8 cellular contexts compared by ENCODE assay signal in genomic region chr5:141431286-141431685, GRCh38.
A peak's percentile ranks its signal among the peaks of the same experiment; 100 is the strongest.
DNase-seq lines count a peak whose midpoint lies in the region; ATAC-seq and TF ChIP-seq lines count a peak whose summit lies in the region.

No MANE protein-coding gene starts in this region.

- H3K4me3 Mint-ChIP-seq in activated naive CD8-positive, alpha-beta T cell: peak overlapping the region; percentile 82

- H3K4me2 ChIP-seq in BLaER1: peak overlapping the region; percentile 86

- H3K4me1 ChIP-seq in BLaER1: no peaks in the 10 kb centered on the region
- no peaks in the 10 kb centered on the region for H3K4me1 ChIP-seq in mucosa of rectum (ENCODE audit: control insufficient read depth in 2 of 2, insufficient read depth in 2 of 2, low read length in 2 of 2)

- DNase-seq in GM20000 (ENCODE audit: low spot score): peak; percentile 62
- no peak for DNase-seq in NCI-H2196 treated with DMSO at 0.1 percent for 48 hours (lab: John Stamatoyannopoulos, UW; ENCODE audit: unreplicated experiment)
- no peak for DNase-seq in cerebellar nuclear complex (lab: John Stamatoyannopoulos, UW)
- no peak for DNase-seq in NCI-H446 treated with DMSO at 0.1 percent for 48 hours (lab: John Stamatoyannopoulos, UW)

- H3K27ac Mint-ChIP-seq in activated naive CD8-positive, alpha-beta T cell: no peak overlapping the region

- TF ChIP-seq CTCF in GM20000 (IDR thresholded peaks at IDR 0.05; ENCODE audit: extremely low read depth, missing control alignments): no peak

- H3K27ac ChIP-seq in BLaER1 (peak overlapping the region; percentile 53), mucosa of rectum (ENCODE audit: low read depth in 2 of 2, low read length in 2 of 2) (no peak overlapping the region)

- H3K36me3 ChIP-seq in BLaER1 (peaks cover 14% of the 10 kb centered on the region), mucosa of rectum (ENCODE audit: control insufficient read depth in 2 of 2, insufficient read depth in 2 of 2, low read length in 2 of 2) (no peaks in the 10 kb centered on the region)

- ATAC-seq in HG03095 (IDR thresholded peaks at IDR 0.05; ENCODE audit: unreplicated experiment): no peak

- H3K4me1 Mint-ChIP-seq in activated naive CD8-positive, alpha-beta T cell (ENCODE audit: low read depth): peaks cover 10% of the 10 kb centered on the region

- no peaks in the 10 kb centered on the region for H3K27me3 ChIP-seq in BLaER1
- no peaks in the 10 kb centered on the region for H3K27me3 ChIP-seq in mucosa of rectum (ENCODE audit: control insufficient read depth in 2 of 2, insufficient read depth in 2 of 2, low read length in 2 of 2)

- peaks cover 4% of the 10 kb centered on the region for H3K9me3 Mint-ChIP-seq in activated naive CD8-positive, alpha-beta T cell (ENCODE audit: low read depth)

- H3K9ac ChIP-seq in BLaER1 (peak overlapping the region; percentile 79), mucosa of rectum (ENCODE audit: low read depth in 1 of 2, low read length in 2 of 2) (no peak overlapping the region)

- peaks cover 16% of the 10 kb centered on the region for H3K36me3 Mint-ChIP-seq in activated naive CD8-positive, alpha-beta T cell

- peak overlapping the region; percentile 74 for H3K4me3 ChIP-seq in BLaER1
- peak overlapping the region; percentile 15 to 57 for H3K4me3 ChIP-seq in mucosa of rectum (ENCODE audit: low read length in 2 of 2)

- peaks cover 41% of the 10 kb centered on the region for H3K27me3 Mint-ChIP-seq in activated naive CD8-positive, alpha-beta T cell

- H3K9me3 ChIP-seq in BLaER1 (peaks cover 63% of the 10 kb centered on the region), mucosa of rectum (ENCODE audit: control insufficient read depth in 2 of 2, low read length in 2 of 2) (peaks cover 25 to 35% of the 10 kb centered on the region in 2 donors)

- no peaks in the 10 kb centered on the region for H4K20me1 ChIP-seq in BLaER1
